Comparison of ENCODE assay signal across 8 cellular contexts in genomic region chrX:3811331-3812311, GRCh38.
DNase-seq lines count a peak whose midpoint lies in the region; ATAC-seq and TF ChIP-seq lines count a peak whose summit lies in the region.

No MANE protein-coding gene starts in this region.

- H3K4me3 ChIP-seq in SK-N-SH (ENCODE audit: low read depth in 2 of 2, low read length in 1 of 2) (no peak overlapping the region), fibroblast of villous mesenchyme (ENCODE audit: low read depth, low read length) (no peak overlapping the region)

- H2AFZ ChIP-seq in SK-N-SH (ENCODE audit: low read depth): no peak overlapping the region

- TF ChIP-seq EP300 in SK-N-SH (IDR thresholded peaks at IDR 0.05; ENCODE audit: borderline replicate concordance in 1 of 2, low read depth in 1 of 2, low read length in 1 of 2): no peak

- peak; percentile 54 for TF ChIP-seq CTCF in SK-N-SH (IDR thresholded peaks at IDR 0.05)
- TF ChIP-seq CTCF in fibroblast of villous mesenchyme (IDR thresholded peaks at IDR 0.05; ENCODE audit: insufficient read depth, low read depth, low read length): peak; percentile 57

- H3K36me3 ChIP-seq in SK-N-SH (replicated peaks in 1 of 2; ENCODE audit: control insufficient read depth in 1 of 2, insufficient read depth in 2 of 2, low read length in 1 of 2): peaks cover 0 to 4% of the 10 kb centered on the region in 2 experiments

- H3K9me3 ChIP-seq in SK-N-SH: no peaks in the 10 kb centered on the region

- DNase-seq in SK-N-SH (peak; percentile 35), NCI-H524 treated with DMSO at 0.1 percent for 48 hours (lab: John Stamatoyannopoulos, UW) (peak; percentile 4), fibroblast of villous mesenchyme (ENCODE audit: low read depth) (peak; percentile 56)
- DNase-seq in stimulated activated CD4-positive, alpha-beta T cell treated with anti-CD3 and anti-CD28 coated beads, Interleukin-2, amount 100 ng/mL, for 24 hours: peak; percentile 29 to 46

- peaks cover 6% of the 10 kb centered on the region for H3F3A ChIP-seq in SK-N-SH (replicated peaks; ENCODE audit: insufficient read depth)

- H3K9me2 ChIP-seq in SK-N-SH: no peaks in the 10 kb centered on the region

- peaks cover 4% of the 10 kb centered on the region for H3K4me1 Mint-ChIP-seq in activated T-helper 17 cell treated with anti-CD3 and anti-CD28 coated beads, Interleukin-2, amount 50 U/mL, for 72 hours

- H3K36me3 Mint-ChIP-seq in activated T-helper 17 cell treated with anti-CD3 and anti-CD28 coated beads, Interleukin-2, amount 50 U/mL, for 72 hours (ENCODE audit: low read depth): peaks cover 10% of the 10 kb centered on the region

- CTCF ChIA-PET in SK-N-SH (lab: Yijun Ruan, JAX): interaction anchor here (0.5 to 1.5 kb wide), 6 partner anchors 8 to 160 kb away, joined by 3 to 5 read pairs (median 4); no protein-coding TSS in a partner anchor

- WGBS in SK-N-SH (ENCODE audit: low lambda C conversion rate): 64% methylated on average over 16 of the region's 16 CpGs

- H3K4me1 ChIP-seq in SK-N-SH (ENCODE audit: control insufficient read depth in 1 of 2, insufficient read depth in 2 of 2, low read depth in 1 of 2, low read length in 1 of 2): peaks cover 0 to 1% of the 10 kb centered on the region in 2 experiments; a peak in 1 of 4 replicates

- ATAC-seq in SK-N-SH treated with all-trans-retinoic acid at 6 μM for 48 hours: no peak
- ATAC-seq in HG02763 (IDR thresholded peaks at IDR 0.05; ENCODE audit: unreplicated experiment): peak; percentile 14
- ATAC-seq in activated T-helper 17 cell treated with anti-CD3 and anti-CD28 coated beads, Interleukin-2, amount 50 U/mL, for 72 hours (replicated peaks): no peak
- no peak for ATAC-seq in HG03521 (IDR thresholded peaks at IDR 0.05; ENCODE audit: unreplicated experiment)

- peak overlapping the region; percentile 41 for H3K4me3 Mint-ChIP-seq in activated T-helper 17 cell treated with anti-CD3 and anti-CD28 coated beads, Interleukin-2, amount 50 U/mL, for 72 hours

- H3K9me3 Mint-ChIP-seq in activated T-helper 17 cell treated with anti-CD3 and anti-CD28 coated beads, Interleukin-2, amount 50 U/mL, for 72 hours: no peaks in the 10 kb centered on the region

- no peak overlapping the region for H3K4me2 ChIP-seq in SK-N-SH

- H3K27ac ChIP-seq in SK-N-SH (ENCODE audit: low read depth in 2 of 2, low read length in 1 of 2): no peak overlapping the region

- TF ChIP-seq RAD21 in SK-N-SH (IDR thresholded peaks at IDR 0.05; ENCODE audit: low read length): peak; percentile 66

- H3K9ac ChIP-seq in SK-N-SH: no peak overlapping the region

- POLR2A ChIA-PET in SK-N-SH (lab: Yijun Ruan, JAX): no interaction called here

- peaks cover 10% of the 10 kb centered on the region for H3K27me3 Mint-ChIP-seq in activated T-helper 17 cell treated with anti-CD3 and anti-CD28 coated beads, Interleukin-2, amount 50 U/mL, for 72 hours

- no peak overlapping the region for H3K27ac Mint-ChIP-seq in activated T-helper 17 cell treated with anti-CD3 and anti-CD28 coated beads, Interleukin-2, amount 50 U/mL, for 72 hours

- H4K20me1 ChIP-seq in SK-N-SH (ENCODE audit: insufficient read depth): no peaks in the 10 kb centered on the region

- H3K27me3 ChIP-seq in SK-N-SH (ENCODE audit: insufficient read depth): peaks cover 15% of the 10 kb centered on the region; the same call in 1 of the 2 replicates

- H3K79me2 ChIP-seq in SK-N-SH (ENCODE audit: insufficient read depth): peaks cover 9% of the 10 kb centered on the region; the same call in 1 of the 2 replicates

TF ChIP-seq in SK-N-SH, 30 proteins besides CTCF, POLR2A, EP300 and RAD21:
- TF ChIP-seq ZBTB33 (IDR thresholded peaks at IDR 0.05; ENCODE audit: borderline replicate concordance, low read depth): no peak
- TF ChIP-seq REST (IDR thresholded peaks at IDR 0.05; ENCODE audit: low read depth, low read length): no peak
- TF ChIP-seq SMC3 (IDR thresholded peaks at IDR 0.05; ENCODE audit: low read depth, low read length): peak; percentile 47
- no peak for TF ChIP-seq MEF2A (IDR thresholded peaks at IDR 0.05; ENCODE audit: borderline replicate concordance, low read depth)
TF ChIP-seq in SK-N-SH: peak in this region for 1.

TF ChIP-seq in SK-N-SH treated with all-trans-retinoic acid at 6 μM for 48 hours, 23 proteins besides CTCF, POLR2A, EP300 and RAD21:
- TF ChIP-seq RARB (CRISPR knock-in tag; IDR thresholded peaks at IDR 0.05) (no peak), ARNTL (CRISPR knock-in tag; IDR thresholded peaks at IDR 0.05; ENCODE audit: borderline replicate concordance, low read depth) (no peak), CREB5 (CRISPR knock-in tag; IDR thresholded peaks at IDR 0.05; ENCODE audit: low read depth) (no peak), ESRRG (CRISPR knock-in tag; IDR thresholded peaks at IDR 0.05) (no peak), ISL1 (CRISPR knock-in tag; IDR thresholded peaks at IDR 0.05) (no peak), ZNF8 (CRISPR knock-in tag; IDR thresholded peaks at IDR 0.05) (no peak), CSRNP3 (CRISPR knock-in tag; IDR thresholded peaks at IDR 0.05) (no peak), ZC3H10 (CRISPR knock-in tag; IDR thresholded peaks at IDR 0.05) (no peak), SNAI2 (CRISPR knock-in tag; IDR thresholded peaks at IDR 0.05) (no peak), PATZ1 (CRISPR knock-in tag; IDR thresholded peaks at IDR 0.05; ENCODE audit: borderline replicate concordance) (no peak), TOX (CRISPR knock-in tag; IDR thresholded peaks at IDR 0.05; ENCODE audit: borderline replicate concordance) (no peak)

Comparison
In these comparisons a context has a peak if more than half of its experiments do, and no peak if none do; other contexts are left out.
1. DNase-seq: peak in every context shown above with its lines; median percentile 56 in fibroblast of villous mesenchyme; 38 in stimulated activated CD4-positive, alpha-beta T cell treated with anti-CD3 and anti-CD28 coated beads, Interleukin-2, amount 100 ng/mL, for 24 hours; 35 in SK-N-SH; 4 in NCI-H524 treated with DMSO at 0.1 percent for 48 hours.